Comparison of ENCODE assay signal across 21 cellular contexts in genomic region chr15:57611119-57611518, GRCh38. TPM values are rescaled to one million over a fixed set of nuclear protein-coding genes. Genes with fewer than 3 reads are reported as not detected.
DNase-seq lines count a peak whose midpoint lies in the region; ATAC-seq and TF ChIP-seq lines count a peak whose summit lies in the region.
"Had no signal": no experiment of that assay in that cellular context is flagged by ENCODE, and none has a peak within 500 bp of the region (broad histone marks: within the 10 kb centered on the region; RNA-seq: fewer than 3 reads in every experiment).

No MANE protein-coding gene starts in this region.

- ATAC-seq in RWPE2 (ENCODE audit: low read depth): no peak
- no peak for ATAC-seq in HG03045 (IDR thresholded peaks at IDR 0.05; ENCODE audit: unreplicated experiment)
- ATAC-seq: activated T-helper 17 cell treated with anti-CD3 and anti-CD28 coated beads, Interleukin-2, amount 50 U/mL, for 72 hours had no signal

- intact Hi-C loops in transverse colon (cut with DNase I; ENCODE audit: low total_unique reads): loop anchor here (5.0 kb wide), 1 partner anchor 49 kb away; no protein-coding TSS in a partner anchor

- H3K36me3 ChIP-seq in RWPE2 (ENCODE audit: low read depth): no peaks in the 10 kb centered on the region
- peaks cover 0 to 7% of the 10 kb centered on the region in 2 donors for H3K36me3 ChIP-seq in duodenal mucosa (ENCODE audit: control insufficient read depth in 1 of 2, insufficient read depth in 2 of 2, low read length in 2 of 2)
- no peaks in the 10 kb centered on the region for H3K36me3 ChIP-seq in transverse colon

- DNase-seq in RWPE2 (ENCODE audit: low spot score): no peak
- DNase-seq in mesothelial cell of epicardium (ENCODE audit: low spot score in 2 of 2, unreplicated experiment in 2 of 2): no peak
- no peak for DNase-seq in transverse colon
- no peak for DNase-seq in SKM-1 (lab: John Stamatoyannopoulos, UW; ENCODE audit: unreplicated experiment)
- DNase-seq in osteocyte (ENCODE audit: extremely low spot score, unreplicated experiment): no peak
- DNase-seq: activated CD4-positive, alpha-beta T cell treated with anti-CD3 and anti-CD28 coated beads for 48 hours; activated naive CD8-positive, alpha-beta T cell treated with anti-CD3 and anti-CD28 coated beads for 36 hours; AML-193; dermis blood vessel endothelial cell; NCI-H1048; NCI-H2029 treated with DMSO at 0.1 percent for 48 hours; nephron progenitor cell; NK-92 treated with Interleukin-12 subunit alpha and Interleukin-12 subunit beta, amount 100 ng/mL, for 24 hours; stimulated activated CD4-positive, alpha-beta T cell treated with anti-CD3 and anti-CD28 coated beads, Interleukin-12 subunit alpha, Interleukin-12 subunit beta, amount 100 ng/mL, for 4 hours; stimulated activated CD8-positive, alpha-beta memory T cell treated with anti-CD3 and anti-CD28 coated beads, Interleukin-4, amount 100 ng/mL, for 48 hours had no signal

- H3K36me3 Mint-ChIP-seq in mesothelial cell of epicardium (no peaks in the 10 kb centered on the region), osteocyte (ENCODE audit: unreplicated experiment) (no peaks in the 10 kb centered on the region)
- H3K36me3 Mint-ChIP-seq: activated naive CD8-positive, alpha-beta T cell treated with anti-CD3 and anti-CD28 coated beads for 36 hours; brain had no signal

- TF ChIP-seq CTCF in RWPE2 (IDR thresholded peaks at IDR 0.05; ENCODE audit: poor library complexity, severe bottlenecking): no peak
- TF ChIP-seq CTCF in mesothelial cell of epicardium (IDR thresholded peaks at IDR 0.05; ENCODE audit: unreplicated experiment): no peak
- no peak for TF ChIP-seq CTCF in transverse colon (IDR thresholded peaks at IDR 0.05)
- TF ChIP-seq CTCF in osteocyte (IDR thresholded peaks at IDR 0.05): no peak

- H3K9ac ChIP-seq in duodenal mucosa (ENCODE audit: low read depth in 1 of 2, low read length in 2 of 2): peak overlapping the region in 1 of 2 donors; percentile 28
- H3K9ac ChIP-seq: KMS-11 had no signal

- H3K9me3 Mint-ChIP-seq in mesothelial cell of epicardium (no peaks in the 10 kb centered on the region), osteocyte (ENCODE audit: unreplicated experiment) (no peaks in the 10 kb centered on the region)
- H3K9me3 Mint-ChIP-seq: activated naive CD8-positive, alpha-beta T cell treated with anti-CD3 and anti-CD28 coated beads for 36 hours; activated T-helper 17 cell treated with anti-CD3 and anti-CD28 coated beads, Interleukin-2, amount 50 U/mL, for 72 hours; brain; nephron progenitor cell had no signal

- TF ChIP-seq EP300 in transverse colon (IDR thresholded peaks at IDR 0.05; ENCODE audit: low read depth): no peak

- H3K4me3 Mint-ChIP-seq in mesothelial cell of epicardium (no peak overlapping the region), osteocyte (ENCODE audit: unreplicated experiment) (no peak overlapping the region)
- H3K4me3 Mint-ChIP-seq: activated naive CD8-positive, alpha-beta T cell treated with anti-CD3 and anti-CD28 coated beads for 36 hours; activated T-helper 17 cell treated with anti-CD3 and anti-CD28 coated beads, Interleukin-2, amount 50 U/mL, for 72 hours; brain had no signal

- no peak overlapping the region for H3K4me3 ChIP-seq in RWPE2 (ENCODE audit: severe bottlenecking)
- no peak overlapping the region for H3K4me3 ChIP-seq in duodenal mucosa (ENCODE audit: low read depth in 1 of 2, low read length in 2 of 2)
- no peak overlapping the region for H3K4me3 ChIP-seq in transverse colon

- H3K27me3 ChIP-seq in RWPE2 (ENCODE audit: insufficient read depth, poor library complexity, severe bottlenecking) (no peaks in the 10 kb centered on the region), duodenal mucosa (ENCODE audit: control insufficient read depth in 1 of 2, insufficient read depth in 2 of 2, low read length in 2 of 2) (no peaks in the 10 kb centered on the region), transverse colon (no peaks in the 10 kb centered on the region)

- in situ Hi-C loops in transverse colon (cut with MboI; ENCODE audit: low pct_ligation_motif_present in 1 of 4, low pct_unique_long_range_greater_than_20kb in 1 of 4, low sequenced_read_pairs in 3 of 4): loop anchor here in 2 of 4 donors (5.0 to 10.0 kb wide), 2 partner anchors 46 to 49 kb away; no protein-coding TSS in a partner anchor

- WGBS in transverse colon (ENCODE audit: low coverage in 1 of 2), 2 donors: 56 to 69% methylated on average over 6 to 7 of the region's 7 CpGs

- H3K27ac Mint-ChIP-seq in mesothelial cell of epicardium (peak overlapping the region; percentile 69), osteocyte (ENCODE audit: unreplicated experiment) (no peak overlapping the region)
- H3K27ac Mint-ChIP-seq: activated naive CD8-positive, alpha-beta T cell treated with anti-CD3 and anti-CD28 coated beads for 36 hours; activated T-helper 17 cell treated with anti-CD3 and anti-CD28 coated beads, Interleukin-2, amount 50 U/mL, for 72 hours had no signal

- TF ChIP-seq POLR2A in transverse colon (IDR thresholded peaks at IDR 0.05): no peak

- peaks cover 43% of the 10 kb centered on the region for H3K4me1 ChIP-seq in RWPE2 (ENCODE audit: insufficient read depth, poor library complexity, severe bottlenecking)
- peaks cover 48 to 53% of the 10 kb centered on the region in 2 donors for H3K4me1 ChIP-seq in duodenal mucosa (ENCODE audit: control insufficient read depth in 1 of 2, insufficient read depth in 2 of 2, low read length in 2 of 2)
- peaks cover 30 to 77% (median 46%) of the 10 kb centered on the region in 4 donors for H3K4me1 ChIP-seq in transverse colon

- H3K27ac ChIP-seq in RWPE2 (ENCODE audit: poor library complexity, severe bottlenecking) (peak overlapping the region; percentile 61), duodenal mucosa (ENCODE audit: low read depth, low read length) (peak overlapping the region; percentile 60), transverse colon (peak overlapping the region; percentile 77 to 86 (median 83))
- H3K27ac ChIP-seq: KMS-11 had no signal

- no peaks in the 10 kb centered on the region for H3K9me3 ChIP-seq in RWPE2 (ENCODE audit: severe bottlenecking)
- H3K9me3 ChIP-seq in duodenal mucosa (ENCODE audit: control insufficient read depth in 1 of 2, low read length in 2 of 2): no peaks in the 10 kb centered on the region
- H3K9me3 ChIP-seq in transverse colon: no peaks in the 10 kb centered on the region

- H3K27me3 Mint-ChIP-seq in mesothelial cell of epicardium (ENCODE audit: low read depth): no peaks in the 10 kb centered on the region
- H3K27me3 Mint-ChIP-seq in osteocyte (ENCODE audit: unreplicated experiment): peaks cover 2% of the 10 kb centered on the region
- H3K27me3 Mint-ChIP-seq: activated naive CD8-positive, alpha-beta T cell treated with anti-CD3 and anti-CD28 coated beads for 36 hours had no signal

- H3K4me1 Mint-ChIP-seq in mesothelial cell of epicardium (peaks cover 24% of the 10 kb centered on the region), osteocyte (ENCODE audit: unreplicated experiment) (peaks cover 7% of the 10 kb centered on the region)
- H3K4me1 Mint-ChIP-seq: activated naive CD8-positive, alpha-beta T cell treated with anti-CD3 and anti-CD28 coated beads for 36 hours had no signal

RNA-seq across cellular contexts. Expression of gene MYZAP, which starts 19.4 kb away (rescaled TPM):
- total RNA-seq in mesothelial cell of epicardium (3.3 to 3.9 TPM (median 3.8 TPM) in 3 replicates), transverse colon (10 to 100 TPM in 2 of 4 donors, 1 to 10 TPM in 1, under 1 TPM in 1; 1.00 to 24.3 (median 10.7) TPM), osteocyte (1.4 and 1.5 TPM in 2 replicates)
- total RNA-seq: activated naive CD8-positive, alpha-beta T cell treated with anti-CD3 and anti-CD28 coated beads for 36 hours; activated T-helper 17 cell treated with anti-CD3 and anti-CD28 coated beads, Interleukin-2, amount 50 U/mL, for 72 hours; NCI-H460 had no signal
